7 cellular contexts compared by ENCODE assay signal in the genomic region with DNA sequence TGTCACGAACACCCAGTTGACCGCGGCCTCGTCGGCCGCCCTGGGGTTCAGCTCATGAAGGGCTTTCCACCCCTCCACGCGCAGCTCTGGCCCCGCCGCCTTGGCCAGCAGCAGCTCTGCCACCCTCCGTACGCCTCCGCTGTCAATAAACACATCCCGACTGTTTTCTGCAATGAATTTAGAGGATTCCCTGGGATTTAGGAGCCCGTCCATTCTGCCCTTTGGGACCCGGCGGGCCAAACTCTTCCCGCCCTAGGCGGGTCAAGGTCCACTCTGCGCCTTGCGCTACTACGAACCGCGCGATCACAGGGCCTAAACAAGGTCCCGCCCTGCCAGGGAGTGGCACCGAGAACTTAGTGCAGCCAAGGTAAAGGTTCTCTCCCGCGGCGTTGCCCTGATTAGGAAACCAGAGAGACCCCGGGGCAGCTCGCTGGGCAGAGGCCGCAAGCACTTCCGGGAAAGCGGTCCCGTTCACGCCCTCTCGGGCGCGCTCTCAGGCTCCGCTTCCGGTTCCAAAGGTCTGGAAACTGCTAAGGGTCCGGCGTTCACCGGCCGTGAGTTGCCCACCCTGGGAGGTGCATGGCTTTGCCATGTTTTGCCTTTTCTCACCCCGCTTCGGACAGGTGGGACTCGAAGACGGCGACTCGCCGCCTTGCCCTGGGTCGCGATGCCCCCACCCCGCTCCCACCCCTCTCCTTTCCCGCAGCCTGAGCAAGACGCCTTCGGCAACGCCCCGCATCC. TPM values are rescaled to one million over a fixed set of nuclear protein-coding genes. Genes with fewer than 3 reads are reported as not detected.
A peak's percentile ranks its signal among the peaks of the same experiment; 100 is the strongest.
DNase-seq lines count a peak whose midpoint lies in the region; ATAC-seq and TF ChIP-seq lines count a peak whose summit lies in the region.

No MANE protein-coding gene starts in this region.

- no peaks in the 10 kb centered on the region for H3K9me3 ChIP-seq in lower lobe of right lung

- peak; percentile 51 for TF ChIP-seq POLR2A in GM15510 (IDR thresholded peaks at IDR 0.05; ENCODE audit: borderline replicate concordance, extremely low read depth, insufficient read length)

- CTCF ChIA-PET in activated CD4-positive, alpha-beta T cell treated with anti-CD3 and anti-CD28 coated beads for 36 hours (lab: Charles Lee) = no interaction called here

- no peaks in the 10 kb centered on the region for H3K27me3 ChIP-seq in dorsolateral prefrontal cortex
- no peaks in the 10 kb centered on the region for H3K27me3 ChIP-seq in lower lobe of right lung (ENCODE audit: low read depth)

- TF ChIP-seq CTCF in dorsolateral prefrontal cortex (IDR thresholded peaks at IDR 0.05 in 54 of 56, conservative IDR thresholded peaks at IDR 0.05 in 2 of 56; ENCODE audit: low read depth in 1 of 56, partially characterized antibody in 56 of 56) (peak in 15 of 56 donors; percentile 3 to 31 (median 13)), lower lobe of right lung (IDR thresholded peaks at IDR 0.05) (no peak)

- H3K9me3 Mint-ChIP-seq in activated CD4-positive, alpha-beta T cell treated with anti-CD3 and anti-CD28 coated beads for 36 hours (ENCODE audit: low read depth) = no peaks in the 10 kb centered on the region

- peak; percentile 35 for DNase-seq in NCI-H1417 treated with DMSO at 0.1 percent for 48 hours (lab: John Stamatoyannopoulos, UW)
- peak; percentile 81 for DNase-seq in activated CD4-positive, alpha-beta T cell treated with anti-CD3 and anti-CD28 coated beads for 36 hours
- peak; percentile 50 to 78 (median 70) for DNase-seq in dorsolateral prefrontal cortex
- DNase-seq in lower lobe of right lung = peak; percentile 91
- peak; percentile 20 for DNase-seq in stimulated activated CD8-positive, alpha-beta memory T cell treated with anti-CD3 and anti-CD28 coated beads, Interleukin-12 subunit alpha, Interleukin-12 subunit beta, amount 100 ng/mL, for 24 hours (ENCODE audit: extremely low read depth)

- ATAC-seq in HG02588 (IDR thresholded peaks at IDR 0.05; ENCODE audit: unreplicated experiment) (peak; percentile 85), lower lobe of right lung (peak; percentile 95 to 97)
- peak; percentile 80 for ATAC-seq in activated CD4-positive, alpha-beta T cell treated with anti-CD3 and anti-CD28 coated beads for 36 hours

- peaks cover 30% of the 10 kb centered on the region for H3K36me3 ChIP-seq in lower lobe of right lung

- H3K27ac Mint-ChIP-seq in activated CD4-positive, alpha-beta T cell treated with anti-CD3 and anti-CD28 coated beads for 36 hours = peak overlapping the region; percentile 97

- POLR2A ChIA-PET in activated CD4-positive, alpha-beta T cell treated with anti-CD3 and anti-CD28 coated beads for 36 hours (lab: Charles Lee) = interaction anchor here (1.0 to 1.3 kb wide), 3 partner anchors 8 to 340 kb away, joined by 3 to 7 read pairs (median 4); a partner anchor contains a TSS

- H3K4me1 ChIP-seq in lower lobe of right lung = peaks cover 18% of the 10 kb centered on the region

- H3K4me3 Mint-ChIP-seq in activated CD4-positive, alpha-beta T cell treated with anti-CD3 and anti-CD28 coated beads for 36 hours = peak overlapping the region; percentile 96

- H3K27ac ChIP-seq in dorsolateral prefrontal cortex = peak overlapping the region in 57 of 59 donors; percentile 26 to 92 (median 78)
- peak overlapping the region; percentile 95 for H3K27ac ChIP-seq in lower lobe of right lung

- intact Hi-C loops in activated CD4-positive, alpha-beta T cell treated with anti-CD3 and anti-CD28 coated beads for 36 hours (cut with DNase I, micrococcal nuclease) = loop anchor here (1.0 to 2.0 kb wide), 3 partner anchors 23 to 35 kb away; a partner anchor contains a TSS
- intact Hi-C loops in dorsolateral prefrontal cortex (cut with DNase I) = loop anchor here (2.0 kb wide), 2 partner anchors 22 to 24 kb away; a partner anchor contains a TSS
- intact Hi-C loops in lower lobe of right lung (cut with DNase I) = no loop called here

- H3K4me1 Mint-ChIP-seq in activated CD4-positive, alpha-beta T cell treated with anti-CD3 and anti-CD28 coated beads for 36 hours = peaks cover 20% of the 10 kb centered on the region

- peak overlapping the region; percentile 60 to 96 (median 80) for H3K4me3 ChIP-seq in dorsolateral prefrontal cortex
- H3K4me3 ChIP-seq in lower lobe of right lung = peak overlapping the region; percentile 77

- H3K36me3 Mint-ChIP-seq in activated CD4-positive, alpha-beta T cell treated with anti-CD3 and anti-CD28 coated beads for 36 hours (ENCODE audit: low read depth) = peaks cover 28% of the 10 kb centered on the region

- H3K27me3 Mint-ChIP-seq in activated CD4-positive, alpha-beta T cell treated with anti-CD3 and anti-CD28 coated beads for 36 hours = no peaks in the 10 kb centered on the region

RNA-seq across cellular contexts. Expression of a gene that starts 23.6 kb away (rescaled TPM):
- 1,000 to 10,000 TPM in 1 of 2 experiments, 100 to 1,000 TPM in 1; 848 to 1,029 TPM for total RNA-seq in activated CD4-positive, alpha-beta T cell treated with anti-CD3 and anti-CD28 coated beads for 36 hours
- total RNA-seq in dorsolateral prefrontal cortex = 100 to 1,000 TPM; 193 to 445 (median 361) TPM
- 390 TPM for total RNA-seq in lower lobe of right lung

RNA-seq across cellular contexts. Expression of a gene that starts 24.1 kb away (rescaled TPM):
- 10 to 100 TPM; 25.0 to 25.5 TPM for total RNA-seq in activated CD4-positive, alpha-beta T cell treated with anti-CD3 and anti-CD28 coated beads for 36 hours
- 10 to 100 TPM in 36 of 120 experiments, 1 to 10 TPM in 84; 5.5 to 13.7 (median 9.1) TPM for total RNA-seq in dorsolateral prefrontal cortex
- 6.7 TPM for total RNA-seq in lower lobe of right lung

RNA-seq across cellular contexts. Expression of a gene that starts 35.2 kb away (rescaled TPM):
- 1 to 10 TPM; 3.2 to 3.4 TPM for total RNA-seq in activated CD4-positive, alpha-beta T cell treated with anti-CD3 and anti-CD28 coated beads for 36 hours
- total RNA-seq in dorsolateral prefrontal cortex = 10 to 100 TPM in 111 of 120 experiments, 1 to 10 TPM in 9; 6.9 to 17.8 (median 12.2) TPM
- 10.4 TPM for total RNA-seq in lower lobe of right lung

Comparison
In these comparisons a context has a peak if more than half of its experiments do, and no peak if none do; other contexts are left out.
1. Peak in every context shown above with its lines: DNase-seq, ATAC-seq, H3K4me3 ChIP-seq and H3K27ac ChIP-seq.
2. DNase-seq: peak in every context shown above with its lines; median percentile 91 in lower lobe of right lung; 81 in activated CD4-positive, alpha-beta T cell treated with anti-CD3 and anti-CD28 coated beads for 36 hours; 70 in dorsolateral prefrontal cortex; 35 in NCI-H1417 treated with DMSO at 0.1 percent for 48 hours; 20 in stimulated activated CD8-positive, alpha-beta memory T cell treated with anti-CD3 and anti-CD28 coated beads, Interleukin-12 subunit alpha, Interleukin-12 subunit beta, amount 100 ng/mL, for 24 hours.